ENCODE assay signal across 24 cellular contexts in the genomic region with DNA sequence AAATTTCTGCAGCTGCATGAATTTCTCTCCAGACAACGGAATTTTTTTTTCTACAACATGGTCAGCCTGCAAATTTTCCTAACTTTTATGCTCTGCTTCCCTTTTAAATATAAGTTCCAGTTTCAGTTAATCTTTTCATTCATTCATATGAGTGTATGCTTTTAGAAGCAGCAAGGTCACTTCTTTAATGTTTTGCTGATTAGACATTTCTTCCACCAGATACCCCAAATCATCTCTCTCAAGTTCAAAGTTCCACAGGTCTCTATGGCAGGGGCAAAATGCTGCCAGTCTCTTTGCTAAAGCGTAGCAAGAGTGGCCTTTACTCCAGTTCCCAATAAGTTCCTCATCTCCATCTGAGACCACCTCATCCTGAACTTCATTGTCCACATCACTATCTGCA.
DNase-seq lines count a peak whose midpoint lies in the region; ATAC-seq, FAIRE-seq and TF ChIP-seq lines count a peak whose summit lies in the region.
"Had no signal": no experiment of that assay in that cellular context is flagged by ENCODE, and none has a peak within 500 bp of the region (broad histone marks: within the 10 kb centered on the region; RNA-seq: fewer than 3 reads in every experiment).

No MANE protein-coding gene starts in this region.

- intact Hi-C loops in HepG2 (cut with micrococcal nuclease; ENCODE audit: unreplicated experiment) (no loop called here), right lobe of liver (cut with DNase I) (no loop called here)

- TF ChIP-seq RAD21 in HepG2 (CRISPR knock-in tag; IDR thresholded peaks at IDR 0.05) = no peak

- no peaks in the 10 kb centered on the region for H4K20me1 ChIP-seq in HepG2 (ENCODE audit: insufficient read depth, low read length)
- H4K20me1 ChIP-seq in OCI-LY3 (ENCODE audit: insufficient read depth, low read length) = no peaks in the 10 kb centered on the region
- H4K20me1 ChIP-seq: BLaER1 had no signal

- H3K36me3 Mint-ChIP-seq in endothelial cell (ENCODE audit: low read depth, unreplicated experiment) = peaks cover 39% of the 10 kb centered on the region
- H3K36me3 Mint-ChIP-seq: CD14-positive monocyte; CD4-positive, alpha-beta memory T cell; CD4-positive, CD25-positive, alpha-beta regulatory T cell had no signal

- H3K4me1 Mint-ChIP-seq in endothelial cell (ENCODE audit: unreplicated experiment) = no peaks in the 10 kb centered on the region
- H3K4me1 Mint-ChIP-seq: CD14-positive monocyte; CD4-positive, alpha-beta memory T cell; CD4-positive, CD25-positive, alpha-beta regulatory T cell; CD8-positive, alpha-beta memory T cell had no signal

- H3K27me3 ChIP-seq in HepG2 (ENCODE audit: control insufficient read depth in 1 of 2, insufficient read depth in 2 of 2, low read length in 2 of 2) = no peaks in the 10 kb centered on the region
- H3K27me3 ChIP-seq in right lobe of liver = no peaks in the 10 kb centered on the region
- H3K27me3 ChIP-seq in OCI-LY3 (ENCODE audit: low read depth, low read length) = no peaks in the 10 kb centered on the region
- H3K27me3 ChIP-seq: BE2C, BLaER1 had no signal

- H3K4me3 ChIP-seq in HepG2 (replicated peaks in 1 of 3; ENCODE audit: insufficient read depth in 1 of 3, low read depth in 2 of 3, low read length in 3 of 3) (no peak overlapping the region), right lobe of liver (no peak overlapping the region), OCI-LY3 (ENCODE audit: low read length) (no peak overlapping the region)
- H3K4me3 ChIP-seq: BLaER1 had no signal

- WGBS in HepG2 (ENCODE audit: low lambda C conversion rate) = 3% methylated on average over 2 of the region's 2 CpGs
- WGBS in right lobe of liver (ENCODE audit: insufficient coverage, low coverage, low lambda C conversion rate, missing lambda C conversion rate) = 15% methylated on average over 2 of the region's 2 CpGs

- H3K4me1 ChIP-seq in HepG2 (ENCODE audit: insufficient read depth, low read length) (no peaks in the 10 kb centered on the region), right lobe of liver (no peaks in the 10 kb centered on the region), OCI-LY3 (ENCODE audit: low read length) (peaks cover 6% of the 10 kb centered on the region)
- H3K4me1 ChIP-seq: BE2C had no signal

- BruUV-seq in HepG2 (replicated peaks; lab: Mats Ljungman, UMichigan) = no TSS peak

- TF ChIP-seq EP300 in HepG2 (IDR thresholded peaks at IDR 0.05; ENCODE audit: low read depth in 2 of 2, low read length in 2 of 2) = no peak
- TF ChIP-seq EP300 in HepG2 (CRISPR knock-in tag; IDR thresholded peaks at IDR 0.05; ENCODE audit: borderline replicate concordance) = no peak

- H3K9me3 ChIP-seq in HepG2 (ENCODE audit: low read length) (peaks cover 85% of the 10 kb centered on the region), right lobe of liver (no peaks in the 10 kb centered on the region), OCI-LY3 (ENCODE audit: insufficient read depth, low read length) (peaks cover 7% of the 10 kb centered on the region; the same call in 1 of the 2 replicates)
- H3K9me3 ChIP-seq: BE2C had no signal

- ATAC-seq in HepG2 = no peak
- no peak for ATAC-seq in right lobe of liver

- POLR2A ChIA-PET in HepG2 (lab: Yijun Ruan, JAX) = no interaction called here

- H3K9ac ChIP-seq in HepG2 (ENCODE audit: insufficient read depth, low read depth, low read length) = no peak overlapping the region
- H3K9ac ChIP-seq in OCI-LY3 (ENCODE audit: low read length) = no peak overlapping the region
- H3K9ac ChIP-seq: BLaER1 had no signal

- H3K4me3 Mint-ChIP-seq in endothelial cell (ENCODE audit: unreplicated experiment) = peak overlapping the region; percentile 53
- H3K4me3 Mint-ChIP-seq: CD14-positive monocyte; CD4-positive, alpha-beta memory T cell; CD4-positive, CD25-positive, alpha-beta regulatory T cell; CD8-positive, alpha-beta memory T cell had no signal

- TF ChIP-seq CTCF in HepG2 (CRISPR knock-in tag; IDR thresholded peaks at IDR 0.05) = no peak
- no peak for TF ChIP-seq CTCF in right lobe of liver (IDR thresholded peaks at IDR 0.05)
- no peak for TF ChIP-seq CTCF in OCI-LY3 (IDR thresholded peaks at IDR 0.05; ENCODE audit: low read depth, low read length)
- no peak for TF ChIP-seq CTCF in endothelial cell (IDR thresholded peaks at IDR 0.05; ENCODE audit: unreplicated experiment)

- H3K27me3 Mint-ChIP-seq in endothelial cell (ENCODE audit: unreplicated experiment) = peaks cover 7% of the 10 kb centered on the region
- H3K27me3 Mint-ChIP-seq: CD4-positive, alpha-beta memory T cell; CD4-positive, CD25-positive, alpha-beta regulatory T cell; CD8-positive, alpha-beta memory T cell had no signal

- H3K4me2 ChIP-seq in HepG2 (ENCODE audit: low read depth, low read length) = no peak overlapping the region
- H3K4me2 ChIP-seq in OCI-LY3 (ENCODE audit: low read length) = no peak overlapping the region
- H3K4me2 ChIP-seq: BLaER1 had no signal

- CTCF ChIA-PET in HepG2 (lab: Yijun Ruan, JAX; ENCODE audit: low intra/inter-chr PET ratio, low total read pairs) = no interaction called here

- H3K27ac Mint-ChIP-seq in endothelial cell (ENCODE audit: unreplicated experiment) = no peak overlapping the region
- H3K27ac Mint-ChIP-seq: CD14-positive monocyte; CD4-positive, CD25-positive, alpha-beta regulatory T cell had no signal

- no peaks in the 10 kb centered on the region for H3K79me2 ChIP-seq in HepG2 (ENCODE audit: insufficient read depth, low read length)
- H3K79me2 ChIP-seq in OCI-LY3 (ENCODE audit: low read length) = no peaks in the 10 kb centered on the region

- TF ChIP-seq POLR2A in HepG2 (IDR thresholded peaks at IDR 0.05; ENCODE audit: insufficient read depth in 1 of 2, low read depth in 2 of 2, low read length in 2 of 2) (no peak), right lobe of liver (IDR thresholded peaks at IDR 0.05) (no peak)

- in situ Hi-C loops in HepG2 (cut with HindIII; ENCODE audit: extremely low pct_ligation_motif_present, low pct_unique_long_range_greater_than_20kb) = no loop called here

- no peaks in the 10 kb centered on the region for H3K36me3 ChIP-seq in HepG2 (replicated peaks in 1 of 2; ENCODE audit: control insufficient read depth in 1 of 2, insufficient read depth in 2 of 2, low read length in 2 of 2)
- no peaks in the 10 kb centered on the region for H3K36me3 ChIP-seq in right lobe of liver
- H3K36me3 ChIP-seq in OCI-LY3 (replicated peaks; ENCODE audit: low read depth, low read length) = peaks cover 17% of the 10 kb centered on the region
- H3K36me3 ChIP-seq: BE2C, BLaER1 had no signal

- H3K9me3 Mint-ChIP-seq in endothelial cell (ENCODE audit: unreplicated experiment) = peaks cover 19% of the 10 kb centered on the region

- H3K27ac ChIP-seq in HepG2 (ENCODE audit: extremely low read length, insufficient read depth, low read length) = no peak overlapping the region
- H3K27ac ChIP-seq in right lobe of liver = no peak overlapping the region
- H3K27ac ChIP-seq in OCI-LY3 (ENCODE audit: low read length) = peak overlapping the region; percentile 16; the same call in 1 of the 2 replicates
- H3K27ac ChIP-seq: 22Rv1, BLaER1 had no signal

- no peak overlapping the region for H2AFZ ChIP-seq in HepG2 (ENCODE audit: low read length)
- H2AFZ ChIP-seq in OCI-LY3 (ENCODE audit: low read depth, low read length) = no peak overlapping the region

- DNase-seq in HepG2 (ENCODE audit: low spot score) (no peak), right lobe of liver (no peak), endothelial cell (ENCODE audit: low spot score) (no peak), H4 (ENCODE audit: low spot score) (no peak), kidney glomerular epithelial cell (lab: John Stamatoyannopoulos, UW) (no peak)
- DNase-seq: ACHN; BE2C; C1 segment of cervical spinal cord; CD4-positive, alpha-beta memory T cell; CD4-positive, CD25-positive, alpha-beta regulatory T cell; CD8-positive, alpha-beta memory T cell; COR-L47; DMS 273 treated with DMSO at 0.1 percent for 48 hours; DMS153; DMS79; DND-41; EL had no signal

- no peak for FAIRE-seq in HepG2 (lab: Jason Lieb, UNC)
- FAIRE-seq: G401.6, GM12891, GM19239 had no signal

TF ChIP-seq in HepG2, 621 proteins besides CTCF, POLR2A, EP300 and RAD21 (continues in another document):
- no peak for TF ChIP-seq IKZF5 (CRISPR knock-in tag; IDR thresholded peaks at IDR 0.05)
- TF ChIP-seq MAFF (IDR thresholded peaks at IDR 0.05; ENCODE audit: low read depth, low read length) = peak; percentile 81
- TF ChIP-seq ZNF800 (CRISPR knock-in tag; IDR thresholded peaks at IDR 0.05) = no peak
- TF ChIP-seq MAFK (conservative IDR thresholded peaks at IDR 0.05 in 1 of 2, IDR thresholded peaks at IDR 0.05 in 1 of 2; ENCODE audit: low read length in 2 of 2) = peak; percentile 71 to 85
- TF ChIP-seq BHLHE40 (IDR thresholded peaks at IDR 0.05; ENCODE audit: low read length) = no peak
- no peak for TF ChIP-seq ZFP36L1 (CRISPR knock-in tag; IDR thresholded peaks at IDR 0.05)
